17 cellular contexts compared by ENCODE assay signal in the genomic region with DNA sequence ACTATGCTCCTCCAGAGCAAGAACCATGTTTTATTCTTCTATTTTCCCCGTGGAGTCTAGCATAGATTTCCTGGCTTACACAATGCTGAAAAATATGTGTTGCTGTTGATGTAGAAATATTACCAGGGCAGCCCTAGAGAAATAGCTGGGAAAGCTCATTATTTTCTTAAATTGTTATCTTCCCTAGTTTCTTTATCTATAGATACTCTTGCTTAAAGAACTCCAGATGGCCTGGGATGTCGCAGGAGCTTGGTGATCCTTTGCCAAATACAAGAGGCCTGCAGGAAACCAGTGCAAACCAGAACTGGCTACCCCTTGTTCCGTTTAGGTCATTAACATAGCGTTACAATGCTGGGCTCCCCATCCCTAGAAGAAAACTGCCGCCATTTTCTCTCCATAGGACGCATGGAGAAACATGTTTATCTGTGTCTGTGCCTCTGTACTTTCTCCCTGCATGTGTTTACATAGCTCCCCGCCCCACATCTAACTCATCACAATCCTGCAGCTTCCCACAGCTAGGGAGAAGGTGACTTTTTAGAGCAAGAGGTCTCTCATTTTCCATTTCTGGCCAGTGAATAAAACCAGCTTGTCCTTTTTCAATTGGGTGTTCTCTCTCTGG. TPM values are rescaled to one million over a fixed set of nuclear protein-coding genes. Genes with fewer than 3 reads are reported as not detected.
DNase-seq lines count a peak whose midpoint lies in the region; ATAC-seq, FAIRE-seq and TF ChIP-seq lines count a peak whose summit lies in the region.
"Had no signal": no experiment of that assay in that cellular context is flagged by ENCODE, and none has a peak within 500 bp of the region (broad histone marks: within the 10 kb centered on the region; RNA-seq: fewer than 3 reads in every experiment).

No MANE protein-coding gene starts in this region.

- H3K4me3 ChIP-seq in fibroblast of the aortic adventitia (ENCODE audit: low read depth, low read length) (no peak overlapping the region), right lobe of liver (no peak overlapping the region), small intestine (ENCODE audit: low read depth in 1 of 2, low read length in 2 of 2) (no peak overlapping the region), PC-9 (no peak overlapping the region), Peyer's patch (no peak overlapping the region)
- H3K4me3 ChIP-seq: HAP-1, SK-N-MC had no signal

- H4K20me1 ChIP-seq in PC-9 (ENCODE audit: insufficient read depth), result no peaks in the 10 kb centered on the region

- H3K4me2 ChIP-seq in PC-9, result no peak overlapping the region

- no peaks in the 10 kb centered on the region for H3K27me3 ChIP-seq in right lobe of liver
- H3K27me3 ChIP-seq in small intestine (ENCODE audit: control insufficient read depth in 2 of 2, insufficient read depth in 2 of 2, low read length in 2 of 2), result no peaks in the 10 kb centered on the region
- H3K27me3 ChIP-seq in PC-9 (ENCODE audit: insufficient read depth, low read depth), result peaks cover 76% of the 10 kb centered on the region
- no peaks in the 10 kb centered on the region for H3K27me3 ChIP-seq in Peyer's patch

- TF ChIP-seq CTCF in fibroblast of the aortic adventitia (IDR thresholded peaks at IDR 0.05; ENCODE audit: insufficient read depth, low read length), result no peak
- no peak for TF ChIP-seq CTCF in right lobe of liver (IDR thresholded peaks at IDR 0.05)
- no peak for TF ChIP-seq CTCF in PC-9 (conservative IDR thresholded peaks at IDR 0.05)
- no peak for TF ChIP-seq CTCF in Peyer's patch (IDR thresholded peaks at IDR 0.05)

- no peaks in the 10 kb centered on the region for H3K79me2 ChIP-seq in PC-9 (ENCODE audit: low read depth)

- H2AFZ ChIP-seq in PC-9, result no peak overlapping the region

- no peak for TF ChIP-seq POLR2A in right lobe of liver (IDR thresholded peaks at IDR 0.05)
- TF ChIP-seq POLR2A in Peyer's patch (IDR thresholded peaks at IDR 0.05), result no peak

- no peak for FAIRE-seq in small intestine (lab: Jason Lieb, UNC)

- intact Hi-C loops in right lobe of liver (cut with DNase I) (loop anchor here in 1 of 2 donors (10.0 kb wide), 1 partner anchor 231 kb away; no protein-coding TSS in a partner anchor), PC-9 (cut with micrococcal nuclease; ENCODE audit: unreplicated experiment) (no loop called here)

- CTCF ChIA-PET in PC-9 (lab: Charles Lee), result no interaction called here

- H3K9me3 ChIP-seq in right lobe of liver (no peaks in the 10 kb centered on the region), small intestine (ENCODE audit: control insufficient read depth, low read depth) (no peaks in the 10 kb centered on the region), PC-9 (ENCODE audit: insufficient read depth, low read depth) (no peaks in the 10 kb centered on the region), Peyer's patch (no peaks in the 10 kb centered on the region)
- H3K9me3 ChIP-seq: HAP-1 had no signal

- no peak overlapping the region for H3K27ac ChIP-seq in right lobe of liver
- no peak overlapping the region for H3K27ac ChIP-seq in small intestine (ENCODE audit: low read depth in 1 of 2, low read length in 1 of 2)
- H3K27ac ChIP-seq in PC-9, result no peak overlapping the region
- no peak overlapping the region for H3K27ac ChIP-seq in Peyer's patch
- H3K27ac ChIP-seq: SK-N-MC had no signal

- DNase-seq in amniotic epithelial cell (ENCODE audit: low read depth) (peak; percentile 77), fibroblast of the aortic adventitia (ENCODE audit: low read depth) (peak; percentile 31), right lobe of liver (no peak), small intestine (peak; percentile 48), NCI-H146 treated with DMSO at 0.1 percent for 48 hours (lab: John Stamatoyannopoulos, UW; ENCODE audit: unreplicated experiment) (no peak), PC-9 (no peak), Peyer's patch (no peak)
- no peak for DNase-seq in stimulated activated CD8-positive, alpha-beta memory T cell treated with anti-CD3 and anti-CD28 coated beads, Interleukin-4, amount 100 ng/mL, for 48 hours
- DNase-seq: KG1, NCI-H1417 treated with DMSO at 0.1 percent for 48 hours, NCI-H2029 treated with DMSO at 0.1 percent for 48 hours, NCI-H2171 treated with DMSO at 0.1 percent for 48 hours, NCI-H446 treated with DMSO at 0.1 percent for 48 hours, NCI-H82, Right ventricle myocardium superior had no signal

- no peaks in the 10 kb centered on the region for H3K9me2 ChIP-seq in PC-9 (ENCODE audit: insufficient read depth)

- peak; percentile 30 to 49 (median 44) for ATAC-seq in right lobe of liver

- H3K4me1 ChIP-seq in right lobe of liver (no peaks in the 10 kb centered on the region), small intestine (ENCODE audit: control insufficient read depth in 2 of 2, insufficient read depth in 1 of 2, low read depth in 1 of 2, low read length in 1 of 2) (peaks cover 0 to 3% of the 10 kb centered on the region in 2 donors), PC-9 (replicated peaks; ENCODE audit: insufficient read depth) (no peaks in the 10 kb centered on the region), Peyer's patch (no peaks in the 10 kb centered on the region)
- H3K4me1 ChIP-seq: HAP-1 had no signal

- no TSS peak for BruUV-seq in PC-9 (replicated peaks; lab: Mats Ljungman, UMichigan)

- H3F3A ChIP-seq in PC-9 (ENCODE audit: insufficient read depth, low read depth), result no peaks in the 10 kb centered on the region

- WGBS in right lobe of liver (ENCODE audit: insufficient coverage, low coverage, low lambda C conversion rate, missing lambda C conversion rate), result 60% methylated on average over 6 of the region's 7 CpGs
- 28 to 51% (median 42%) methylated on average over 7 of the region's 7 CpGs for WGBS in small intestine, 3 donors

- no peaks in the 10 kb centered on the region for H3K36me3 ChIP-seq in right lobe of liver
- H3K36me3 ChIP-seq in small intestine (ENCODE audit: control insufficient read depth in 2 of 2, insufficient read depth in 2 of 2, low read length in 2 of 2), result no peaks in the 10 kb centered on the region
- H3K36me3 ChIP-seq in PC-9 (ENCODE audit: low read depth), result no peaks in the 10 kb centered on the region
- no peaks in the 10 kb centered on the region for H3K36me3 ChIP-seq in Peyer's patch
- H3K36me3 ChIP-seq: HAP-1 had no signal

- POLR2A ChIA-PET in PC-9 (lab: Charles Lee; ENCODE audit: unreplicated experiment), result no interaction called here

RNA-seq across cellular contexts. Expression of a gene that starts 6.4 kb away (rescaled TPM):
- 0.63 and 1.6 TPM in 2 replicates for total RNA-seq in fibroblast of the aortic adventitia (ENCODE audit: low replicate concordance)
- 10 to 100 TPM in 5 of 6 experiments, 1 to 10 TPM in 1; 7.4 to 26.8 (median 15.1) TPM for total RNA-seq in right lobe of liver
- polyA plus RNA-seq in small intestine, result 1 to 10 TPM; 1.4 to 3.6 (median 2.2) TPM
- total RNA-seq in PC-9 (2021), result not detected in 2 replicates
- total RNA-seq in Peyer's patch, result 10 to 100 TPM in 3 of 4 donors, 1 to 10 TPM in 1; 9.1 to 69.5 (median 54.1) TPM

Comparison
In these comparisons a context has a peak if more than half of its experiments do, and no peak if none do; other contexts are left out.
1. DNase-seq: peak in amniotic epithelial cell (single experiment), fibroblast of the aortic adventitia (single experiment) and small intestine (single experiment); none in right lobe of liver (0 of 3), NCI-H146 treated with DMSO at 0.1 percent for 48 hours (single experiment), PC-9 (0 of 2), Peyer's patch (0 of 3) and stimulated activated CD8-positive, alpha-beta memory T cell treated with anti-CD3 and anti-CD28 coated beads, Interleukin-4, amount 100 ng/mL, for 48 hours (single experiment).